25 cellular contexts compared by ENCODE assay signal in genomic region chr18:43009666-43010065, GRCh38.
"Had no signal": no experiment of that assay in that cellular context is flagged by ENCODE, and none has a peak within 500 bp of the region (broad histone marks: within the 10 kb centered on the region; RNA-seq: fewer than 3 reads in every experiment).

No MANE protein-coding gene starts in this region.

- H3K4me3 ChIP-seq: breast epithelium, colonic mucosa, SK-N-MC had no signal

- ATAC-seq: activated CD8-positive, alpha-beta T cell treated with anti-CD3 and anti-CD28 coated beads, Interleukin-2, amount 10 ng/mL, durations not matched to agents 7 days and 5 days; Panc1; Right ventricle myocardium inferior had no signal

- DNase-seq: activated CD4-positive, alpha-beta T cell treated with anti-CD3 and anti-CD28 coated beads for 48 hours; activated CD4-positive, alpha-beta T cell treated with anti-CD3 and anti-CD28 coated beads, Interleukin-2, amount 50 U/mL, for 4 hours; activated CD4-positive, CD25-positive, alpha-beta regulatory T cell treated with anti-CD3 and anti-CD28 coated beads, Interleukin-2, amount 50 U/mL, for 72 hours; activated CD8-positive, alpha-beta T cell treated with anti-CD3 and anti-CD28 coated beads, Interleukin-2, amount 10 ng/mL, durations not matched to agents 7 days and 5 days; activated effector memory CD4-positive, alpha-beta T cell treated with Interleukin-2 at 50 U/mL for 16 hours; activated naive CD4-positive, alpha-beta T cell; activated T-cell treated with anti-CD3 and anti-CD28 coated beads, Interleukin-2, amount 50 U/mL, for 24 hours; aorta; caudate nucleus; colonic mucosa; Karpas-422; NCI-H1048; NCI-H1417 treated with DMSO at 0.1 percent for 48 hours; NCI-H1694; NCI-H2029 treated with DMSO at 0.1 percent for 48 hours; NCI-H345; NCI-H524; NCI-H774; NK-92 treated with Interleukin-12 subunit alpha and Interleukin-12 subunit beta, amount 100 ng/mL, for 24 hours; OCI-M1; RPMI8226 had no signal
